In the genomic region with DNA sequence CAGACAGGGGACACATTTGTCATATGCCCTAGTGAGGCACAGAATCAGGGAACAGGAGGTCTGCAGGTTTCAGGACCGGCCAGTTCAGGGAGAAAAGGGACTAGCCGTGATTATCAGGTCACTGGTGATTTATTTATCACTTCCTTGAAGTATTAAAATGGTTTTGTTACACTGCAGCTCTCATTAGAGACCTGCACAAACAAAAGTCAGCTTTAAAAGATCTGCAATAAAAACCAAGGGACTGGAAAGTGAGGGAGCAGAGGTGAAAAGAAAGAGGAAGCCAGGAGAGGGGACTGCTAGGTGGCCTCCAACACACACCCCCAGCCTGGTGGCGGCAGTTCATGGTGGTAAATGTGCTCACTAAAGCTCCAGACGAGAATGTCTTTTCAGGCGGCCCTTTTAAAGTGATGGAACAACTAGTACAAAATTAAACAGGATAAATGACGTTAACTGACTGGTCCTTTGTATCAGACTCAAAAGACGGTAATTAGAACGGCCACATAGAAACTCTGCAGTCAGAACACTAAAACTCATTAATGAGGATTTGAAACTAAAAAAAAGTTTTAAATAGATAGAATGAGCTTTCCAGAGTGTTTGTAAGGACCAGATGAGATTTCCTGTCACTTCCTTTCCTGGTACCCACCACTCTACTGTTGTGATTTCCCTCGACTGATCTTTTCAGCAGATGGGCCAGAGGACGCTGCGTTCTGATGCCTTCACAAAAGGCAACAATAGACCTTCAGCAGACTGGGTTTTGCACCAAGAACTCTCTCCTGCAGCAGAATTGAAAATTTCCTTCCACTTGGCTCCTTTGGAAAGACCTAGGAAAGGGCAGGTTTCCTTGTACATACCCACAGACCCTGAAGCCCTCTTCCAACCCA, we compare ENCODE assay signal across 1 cellular context.
TF ChIP-seq lines count a peak whose summit lies in the region.

No MANE protein-coding gene starts in this region.

TF ChIP-seq in K562, 482 proteins besides CTCF, POLR2A, EP300 and RAD21:
- TF ChIP-seq, protein P1, sequence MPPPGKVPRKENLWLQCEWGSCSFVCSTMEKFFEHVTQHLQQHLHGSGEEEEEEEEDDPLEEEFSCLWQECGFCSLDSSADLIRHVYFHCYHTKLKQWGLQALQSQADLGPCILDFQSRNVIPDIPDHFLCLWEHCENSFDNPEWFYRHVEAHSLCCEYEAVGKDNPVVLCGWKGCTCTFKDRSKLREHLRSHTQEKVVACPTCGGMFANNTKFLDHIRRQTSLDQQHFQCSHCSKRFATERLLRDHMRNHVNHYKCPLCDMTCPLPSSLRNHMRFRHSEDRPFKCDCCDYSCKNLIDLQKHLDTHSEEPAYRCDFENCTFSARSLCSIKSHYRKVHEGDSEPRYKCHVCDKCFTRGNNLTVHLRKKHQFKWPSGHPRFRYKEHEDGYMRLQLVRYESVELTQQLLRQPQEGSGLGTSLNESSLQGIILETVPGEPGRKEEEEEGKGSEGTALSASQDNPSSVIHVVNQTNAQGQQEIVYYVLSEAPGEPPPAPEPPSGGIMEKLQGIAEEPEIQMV (tag; conservative IDR thresholded peaks at IDR 0.05; ENCODE audit: low read depth), result no peak
- no peak for TF ChIP-seq ELF4 (CRISPR knock-in tag; IDR thresholded peaks at IDR 0.05)
- peak; percentile 19; the same call in 1 of the 2 replicates for TF ChIP-seq SPI1 (IDR thresholded peaks at IDR 0.05; ENCODE audit: borderline replicate concordance, low read depth, low read length)
- no peak for TF ChIP-seq NFIX (CRISPR knock-in tag; IDR thresholded peaks at IDR 0.05; ENCODE audit: low read depth)
